Comparison of ENCODE assay signal across 8 cellular contexts in the genomic region with DNA sequence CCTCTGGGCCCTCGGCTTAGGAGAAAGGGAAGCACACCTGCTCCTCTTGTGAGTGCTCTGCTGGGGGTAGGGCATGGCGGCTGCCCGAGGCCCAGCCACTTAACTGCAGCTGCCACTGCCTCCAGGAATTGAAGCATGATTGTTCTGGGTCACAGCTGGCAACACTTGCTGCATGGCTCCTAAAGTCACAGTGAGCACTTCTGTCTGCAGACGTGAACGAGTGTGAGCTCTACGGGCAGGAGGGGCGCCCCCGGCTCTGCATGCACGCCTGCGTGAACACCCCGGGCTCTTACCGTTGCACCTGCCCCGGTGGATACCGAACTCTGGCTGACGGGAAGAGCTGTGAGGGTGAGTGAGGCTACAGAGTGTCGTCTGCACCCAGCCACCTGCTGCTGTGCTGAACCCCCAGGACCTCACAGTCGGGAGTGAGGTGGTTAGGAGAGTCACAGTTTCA. TPM values are rescaled to one million over a fixed set of nuclear protein-coding genes. Genes with fewer than 3 reads are reported as not detected.
A peak's percentile ranks its signal among the peaks of the same experiment; 100 is the strongest.
DNase-seq lines count a peak whose midpoint lies in the region; ATAC-seq lines count a peak whose summit lies in the region.

No MANE protein-coding gene starts in this region.

- peak; percentile 31 to 60 for ATAC-seq in stimulated activated naive B cell treated with anti-CD40 and anti-IgM and Interleukin-4, amounts not matched to agents 10 μg/mL and 1 μg/mL and 100 μg/mL, for 72 hours (replicated peaks)
- no peak for ATAC-seq in effector memory CD8-positive, alpha-beta T cell (replicated peaks)
- no peak for ATAC-seq in HG03025 (IDR thresholded peaks at IDR 0.05; ENCODE audit: low FRiP score, unreplicated experiment)

- H3K27ac ChIP-seq in SJCRH30 = no peak overlapping the region

- H3K4me1 Mint-ChIP-seq in stimulated activated naive B cell treated with anti-CD40 and anti-IgM and Interleukin-4, amounts not matched to agents 10 μg/mL and 1 μg/mL and 100 μg/mL, for 72 hours = peaks cover 11 to 14% of the 10 kb centered on the region in 2 donors
- peaks cover 3 to 6% of the 10 kb centered on the region in 2 donors for H3K4me1 Mint-ChIP-seq in effector memory CD8-positive, alpha-beta T cell (ENCODE audit: low read depth in 2 of 2)

- H3K36me3 ChIP-seq in SJCRH30 = no peaks in the 10 kb centered on the region

- H3K4me3 ChIP-seq in SJCRH30 = no peak overlapping the region

- no peak overlapping the region for H3K27ac Mint-ChIP-seq in stimulated activated naive B cell treated with anti-CD40 and anti-IgM and Interleukin-4, amounts not matched to agents 10 μg/mL and 1 μg/mL and 100 μg/mL, for 72 hours
- no peak overlapping the region for H3K27ac Mint-ChIP-seq in effector memory CD8-positive, alpha-beta T cell

- H3K4me3 Mint-ChIP-seq in stimulated activated naive B cell treated with anti-CD40 and anti-IgM and Interleukin-4, amounts not matched to agents 10 μg/mL and 1 μg/mL and 100 μg/mL, for 72 hours = no peak overlapping the region
- H3K4me3 Mint-ChIP-seq in effector memory CD8-positive, alpha-beta T cell = no peak overlapping the region

- no peaks in the 10 kb centered on the region for H3K27me3 ChIP-seq in SJCRH30

- peaks cover 32 to 65% of the 10 kb centered on the region in 2 donors for H3K27me3 Mint-ChIP-seq in stimulated activated naive B cell treated with anti-CD40 and anti-IgM and Interleukin-4, amounts not matched to agents 10 μg/mL and 1 μg/mL and 100 μg/mL, for 72 hours
- H3K27me3 Mint-ChIP-seq in effector memory CD8-positive, alpha-beta T cell = peaks cover 28 to 31% of the 10 kb centered on the region in 2 donors

- H3K4me1 ChIP-seq in SJCRH30 = peaks cover 6% of the 10 kb centered on the region

- H3K9me3 ChIP-seq in SJCRH30 (replicated peaks) = no peaks in the 10 kb centered on the region

- H3K36me3 Mint-ChIP-seq in stimulated activated naive B cell treated with anti-CD40 and anti-IgM and Interleukin-4, amounts not matched to agents 10 μg/mL and 1 μg/mL and 100 μg/mL, for 72 hours = no peaks in the 10 kb centered on the region
- peaks cover 8% of the 10 kb centered on the region for H3K36me3 Mint-ChIP-seq in effector memory CD8-positive, alpha-beta T cell (ENCODE audit: insufficient read depth)

- peak; percentile 61 for DNase-seq in NCI-H1417 treated with DMSO at 0.1 percent for 48 hours (lab: John Stamatoyannopoulos, UW)
- peak; percentile 73 to 83 for DNase-seq in SJCRH30
- DNase-seq in activated naive CD4-positive, alpha-beta T cell treated with anti-CD3 and anti-CD28 coated beads, Interleukin-2, amount 50 U/mL, for 16 hours = peak; percentile 58
- no peak for DNase-seq in stimulated activated naive B cell treated with anti-CD40 and anti-IgM and Interleukin-4, amounts not matched to agents 10 μg/mL and 1 μg/mL and 100 μg/mL, for 72 hours
- DNase-seq in effector memory CD8-positive, alpha-beta T cell = no peak
- DNase-seq in activated gamma-delta T cell (lab: John Stamatoyannopoulos, UW) = no peak
- DNase-seq in NCI-H82 (lab: John Stamatoyannopoulos, UW) = no peak

- H3K9me3 Mint-ChIP-seq in stimulated activated naive B cell treated with anti-CD40 and anti-IgM and Interleukin-4, amounts not matched to agents 10 μg/mL and 1 μg/mL and 100 μg/mL, for 72 hours = peaks cover 4 to 7% of the 10 kb centered on the region in 2 donors
- no peaks in the 10 kb centered on the region for H3K9me3 Mint-ChIP-seq in effector memory CD8-positive, alpha-beta T cell

RNA-seq across cellular contexts. Expression of a gene that starts 44.4 kb away (rescaled TPM):
- 0.04 TPM in 1 of 2 replicates, not detected in the other for total RNA-seq in SJCRH30 (2014; rRNA removed; shearing (Covaris generic))

Comparison
In these comparisons a context has a peak if more than half of its experiments do, and no peak if none do; other contexts are left out.
1. DNase-seq: peak in NCI-H1417 treated with DMSO at 0.1 percent for 48 hours (single experiment), SJCRH30 (2 of 2) and activated naive CD4-positive, alpha-beta T cell treated with anti-CD3 and anti-CD28 coated beads, Interleukin-2, amount 50 U/mL, for 16 hours (single experiment); none in stimulated activated naive B cell treated with anti-CD40 and anti-IgM and Interleukin-4, amounts not matched to agents 10 μg/mL and 1 μg/mL and 100 μg/mL, for 72 hours (single experiment), effector memory CD8-positive, alpha-beta T cell (0 of 3), activated gamma-delta T cell (single experiment) and NCI-H82 (single experiment).
2. ATAC-seq: peak in stimulated activated naive B cell treated with anti-CD40 and anti-IgM and Interleukin-4, amounts not matched to agents 10 μg/mL and 1 μg/mL and 100 μg/mL, for 72 hours (2 of 2); none in effector memory CD8-positive, alpha-beta T cell (single experiment) and HG03025 (single experiment).